ENCODE assay signal across 9 cellular contexts in genomic region chr2:172864182-172864581, GRCh38.
A peak's percentile ranks its signal among the peaks of the same experiment; 100 is the strongest.
DNase-seq lines count a peak whose midpoint lies in the region; ATAC-seq and TF ChIP-seq lines count a peak whose summit lies in the region.
"Had no signal": no experiment of that assay in that cellular context is flagged by ENCODE, and none has a peak within 500 bp of the region (broad histone marks: within the 10 kb centered on the region; RNA-seq: fewer than 3 reads in every experiment).

No MANE protein-coding gene starts in this region.

- peaks cover 5% of the 10 kb centered on the region for H3K4me1 Mint-ChIP-seq in Caco-2 (ENCODE audit: low read depth, unreplicated experiment)
- H3K4me1 Mint-ChIP-seq: memory B cell had no signal

- H3K4me3 ChIP-seq in Caco-2 (ENCODE audit: low read depth, low read length) (no peak overlapping the region), mammary epithelial cell (replicated peaks in 1 of 3; ENCODE audit: insufficient read depth in 1 of 3, low read depth in 2 of 3, low read length in 3 of 3) (no peak overlapping the region)

- CTCF ChIA-PET in Caco-2 (lab: Charles Lee) (no interaction called here), mammary epithelial cell (lab: Charles Lee; ENCODE audit: low non-redundant PET) (no interaction called here)

- no peaks in the 10 kb centered on the region for H3K9me3 Mint-ChIP-seq in Caco-2 (ENCODE audit: unreplicated experiment)
- H3K9me3 Mint-ChIP-seq: memory B cell had no signal

- no peaks in the 10 kb centered on the region for H3K9me3 ChIP-seq in Caco-2
- H3K9me3 ChIP-seq in mammary epithelial cell (replicated peaks; ENCODE audit: insufficient read depth, low read length): no peaks in the 10 kb centered on the region

- DNase-seq in Caco-2 (peak in 1 of 2 experiments; percentile 42), SK-N-DZ (ENCODE audit: low spot score) (peak; percentile 31), mammary epithelial cell (no peak), left lobe of liver (ENCODE audit: low spot score) (peak; percentile 59), stromal cell of bone marrow (ENCODE audit: low read depth) (peak; percentile 22)

- H2AFZ ChIP-seq in mammary epithelial cell (ENCODE audit: low read depth, low read length): no peak overlapping the region

- H3K27me3 ChIP-seq in Caco-2 (replicated peaks; ENCODE audit: control insufficient read depth, insufficient read depth, low read length) (no peaks in the 10 kb centered on the region), mammary epithelial cell (ENCODE audit: insufficient read depth, low read length) (no peaks in the 10 kb centered on the region)

- H3K79me2 ChIP-seq in mammary epithelial cell (ENCODE audit: insufficient read depth, low read length): no peaks in the 10 kb centered on the region

- no TSS peak for BruUV-seq in Caco-2 (replicated peaks; lab: Mats Ljungman, UMichigan)
- no TSS peak for BruUV-seq in mammary epithelial cell (replicated peaks; lab: Mats Ljungman, UMichigan)

- no peak overlapping the region for H3K4me2 ChIP-seq in mammary epithelial cell (ENCODE audit: insufficient read depth, low read depth, low read length)

- intact Hi-C loops in Caco-2 (cut with micrococcal nuclease; ENCODE audit: unreplicated experiment): loop anchor here (1.0 to 2.0 kb wide), 2 partner anchors 57 to 68 kb away; no protein-coding TSS in a partner anchor
- intact Hi-C loops in mammary epithelial cell (cut with micrococcal nuclease): loop anchor here (1.0 to 5.0 kb wide), 4 partner anchors 27 to 158 kb away; no protein-coding TSS in a partner anchor

- H3K27me3 Mint-ChIP-seq in Caco-2 (ENCODE audit: insufficient read depth, unreplicated experiment): no peaks in the 10 kb centered on the region

- 0 out of 2 replicates have a peak, but pooled peaks cover 3% of the 10 kb centered on the region for H3K4me1 ChIP-seq in Caco-2
- H3K4me1 ChIP-seq in mammary epithelial cell (ENCODE audit: insufficient read depth, low read length): peaks cover 10% of the 10 kb centered on the region

- dilution Hi-C loops in mammary epithelial cell (cut with HindIII; ENCODE audit: low sequenced_read_pairs): no loop called here

- H3K9ac ChIP-seq in mammary epithelial cell (ENCODE audit: insufficient read depth, low read length): no peak overlapping the region

- H3K36me3 Mint-ChIP-seq in Caco-2 (ENCODE audit: insufficient read depth, unreplicated experiment): no peaks in the 10 kb centered on the region
- H3K36me3 Mint-ChIP-seq: memory B cell had no signal

- TF ChIP-seq CTCF in Caco-2 (IDR thresholded peaks at IDR 0.05; ENCODE audit: insufficient read depth in 1 of 2, low read depth in 1 of 2, low read length in 1 of 2, severe bottlenecking in 1 of 2, unreplicated experiment in 1 of 2) (peak; percentile 49 to 52), mammary epithelial cell (conservative IDR thresholded peaks at IDR 0.05 in 1 of 2, IDR thresholded peaks at IDR 0.05 in 1 of 2; ENCODE audit: extremely low read depth in 1 of 2, insufficient read depth in 1 of 2, low read depth in 1 of 2, low read length in 2 of 2) (peak; percentile 60 to 77)

- WGBS in mammary epithelial cell (ENCODE audit: low coverage, missing lambda C conversion rate): 68% methylated on average over 5 of the region's 5 CpGs

- POLR2A ChIA-PET in Caco-2 (lab: Charles Lee): no interaction called here

- H3K27ac Mint-ChIP-seq in Caco-2 (ENCODE audit: unreplicated experiment): no peak overlapping the region
- H3K27ac Mint-ChIP-seq: memory B cell had no signal

- H4K20me1 ChIP-seq in mammary epithelial cell (ENCODE audit: insufficient read depth, low read length): no peaks in the 10 kb centered on the region

- no peak overlapping the region for H3K4me3 Mint-ChIP-seq in Caco-2 (ENCODE audit: unreplicated experiment)
- H3K4me3 Mint-ChIP-seq: memory B cell had no signal

- no peak overlapping the region for H3K27ac ChIP-seq in mammary epithelial cell (ENCODE audit: insufficient read depth, low read depth, low read length)

- in situ Hi-C loops in mammary epithelial cell (cut with MboI; ENCODE audit: low sequenced_read_pairs in 2 of 2): no loop called here

- no peaks in the 10 kb centered on the region for H3K36me3 ChIP-seq in Caco-2 (ENCODE audit: control insufficient read depth, insufficient read depth, low read length)
- H3K36me3 ChIP-seq in mammary epithelial cell (ENCODE audit: insufficient read depth, low read length): no peaks in the 10 kb centered on the region

- ATAC-seq in HG02973 (IDR thresholded peaks at IDR 0.05; ENCODE audit: unreplicated experiment) (peak; percentile 50), left lobe of liver (peak; percentile 95), HG03469 (IDR thresholded peaks at IDR 0.05; ENCODE audit: unreplicated experiment) (no peak), HG03460 (IDR thresholded peaks at IDR 0.05; ENCODE audit: unreplicated experiment) (no peak)

Comparison
In these comparisons a context has a peak if more than half of its experiments do, and no peak if none do; other contexts are left out.
1. ATAC-seq: peak in HG02973 (single experiment) and left lobe of liver (single experiment); none in HG03469 (single experiment) and HG03460 (single experiment).